Comparison of ENCODE assay signal across 15 cellular contexts in genomic region chr2:113078350-113078839, GRCh38. TPM values are rescaled to one million over a fixed set of nuclear protein-coding genes. Genes with fewer than 3 reads are reported as not detected.
DNase-seq lines count a peak whose midpoint lies in the region; ATAC-seq and TF ChIP-seq lines count a peak whose summit lies in the region.
"Had no signal": no experiment of that assay in that cellular context is flagged by ENCODE, and none has a peak within 500 bp of the region (broad histone marks: within the 10 kb centered on the region; RNA-seq: fewer than 3 reads in every experiment).

No MANE protein-coding gene starts in this region.

- H3K36me3 ChIP-seq in esophagus squamous epithelium (no peaks in the 10 kb centered on the region), osteoblast (ENCODE audit: insufficient read depth, low read length) (no peaks in the 10 kb centered on the region)

- no peaks in the 10 kb centered on the region for H3K27me3 ChIP-seq in esophagus squamous epithelium
- peaks cover 17% of the 10 kb centered on the region for H3K27me3 ChIP-seq in osteoblast (ENCODE audit: insufficient read depth, low read length)

- H3K9me3 ChIP-seq in esophagus squamous epithelium (no peaks in the 10 kb centered on the region), osteoblast (ENCODE audit: low read depth, low read length) (no peaks in the 10 kb centered on the region)

- ATAC-seq in HG03342 (IDR thresholded peaks at IDR 0.05; ENCODE audit: unreplicated experiment) (no peak), GM21717 (IDR thresholded peaks at IDR 0.05; ENCODE audit: unreplicated experiment) (no peak)
- ATAC-seq: activated CD8-positive, alpha-beta T cell treated with anti-CD3 and anti-CD28 coated beads, Interleukin-2, amount 10 ng/mL, durations not matched to agents 7 days and 5 days had no signal

- DNase-seq in DMS79 (lab: John Stamatoyannopoulos, UW) (peak; percentile 15), NCI-H2196 treated with DMSO at 0.1 percent for 48 hours (lab: John Stamatoyannopoulos, UW; ENCODE audit: unreplicated experiment) (peak; percentile 52), esophagus squamous epithelium (lab: John Stamatoyannopoulos, UW) (no peak), osteoblast (ENCODE audit: insufficient read length, low spot score, missing footprints) (no peak)
- DNase-seq in stimulated activated CD4-positive, alpha-beta T cell treated with anti-CD3 and anti-CD28 coated beads, Interleukin-1b, Interleukin-23, amount 100 ng/mL, for 48 hours = no peak
- DNase-seq in activated T-cell treated with anti-CD3 and anti-CD28 coated beads, Interleukin-2, amount 50 U/mL, for 1 hour = no peak
- DNase-seq: activated CD8-positive, alpha-beta T cell treated with anti-CD3 and anti-CD28 coated beads, Interleukin-2, amount 10 ng/mL, durations not matched to agents 7 days and 5 days; CD4-positive, CD25-positive, alpha-beta regulatory T cell; effector CD4-positive, alpha-beta T cell; NCI-H526 treated with DMSO at 0.1 percent for 48 hours; stimulated activated CD4-positive, alpha-beta T cell treated with anti-CD3 and anti-CD28 coated beads, Interleukin-4, amount 100 ng/mL, for 1 hour; SW 1271 had no signal

- 32 to 43% methylated on average over 5 to 6 of the region's 6 CpGs for WGBS in esophagus squamous epithelium, 2 donors

- H3K4me3 ChIP-seq in esophagus squamous epithelium = no peak overlapping the region
- H3K4me3 ChIP-seq in osteoblast (ENCODE audit: insufficient read depth, low read length) = no peak overlapping the region

- H4K20me1 ChIP-seq in osteoblast (ENCODE audit: insufficient read depth, low read length) = no peaks in the 10 kb centered on the region

- H2AFZ ChIP-seq in osteoblast (ENCODE audit: low read length) = no peak overlapping the region

- intact Hi-C loops in esophagus squamous epithelium (cut with DNase I) = no loop called here

- H3K4me1 ChIP-seq in esophagus squamous epithelium = peaks cover 5 to 65% (median 12%) of the 10 kb centered on the region in 3 donors
- H3K4me1 ChIP-seq in osteoblast (ENCODE audit: insufficient read depth, low read length) = peaks cover 6% of the 10 kb centered on the region

- H3K79me2 ChIP-seq in osteoblast (ENCODE audit: insufficient read depth, low read length) = no peaks in the 10 kb centered on the region

- no peak for TF ChIP-seq POLR2A in esophagus squamous epithelium (IDR thresholded peaks at IDR 0.05)

- no peak for TF ChIP-seq CTCF in esophagus squamous epithelium (IDR thresholded peaks at IDR 0.05)
- TF ChIP-seq CTCF in osteoblast (IDR thresholded peaks at IDR 0.05; ENCODE audit: extremely low read depth, low read depth, low read length) = no peak

- H3K27ac ChIP-seq in esophagus squamous epithelium (peak overlapping the region; percentile 78 to 94 (median 86)), osteoblast (ENCODE audit: low read depth, low read length) (no peak overlapping the region)

- peak overlapping the region; percentile 9 for H3K4me2 ChIP-seq in osteoblast (ENCODE audit: insufficient read depth, low read length)

RNA-seq across cellular contexts. Expression of gene IL1F10, which starts 10.6 kb away (rescaled TPM):
- total RNA-seq in esophagus squamous epithelium (under 1 TPM in 1 of 4 donors, not detected in 3; 0.53 TPM), osteoblast (not detected in 2 replicates)
- total RNA-seq: activated CD8-positive, alpha-beta T cell treated with anti-CD3 and anti-CD28 coated beads, Interleukin-2, amount 10 ng/mL, durations not matched to agents 7 days and 5 days; CD4-positive, CD25-positive, alpha-beta regulatory T cell; subcutaneous adipose tissue had no signal

RNA-seq across cellular contexts. Expression of gene IL36RN, which starts 19.4 kb away (rescaled TPM):
- 10 to 100 TPM in 3 of 4 donors, 1 to 10 TPM in 1; 5.0 to 90.7 (median 28.9) TPM for total RNA-seq in esophagus squamous epithelium
- not detected in 2 replicates for total RNA-seq in osteoblast
- total RNA-seq: activated CD8-positive, alpha-beta T cell treated with anti-CD3 and anti-CD28 coated beads, Interleukin-2, amount 10 ng/mL, durations not matched to agents 7 days and 5 days; CD4-positive, CD25-positive, alpha-beta regulatory T cell; subcutaneous adipose tissue had no signal

RNA-seq across cellular contexts. Expression of gene IL36B, which starts 25.7 kb away (rescaled TPM):
- total RNA-seq in esophagus squamous epithelium (1 to 10 TPM in 2 of 4 donors, not detected in 2; 1.5 to 1.7 TPM), osteoblast (not detected in 2 replicates)
- total RNA-seq: activated CD8-positive, alpha-beta T cell treated with anti-CD3 and anti-CD28 coated beads, Interleukin-2, amount 10 ng/mL, durations not matched to agents 7 days and 5 days; CD4-positive, CD25-positive, alpha-beta regulatory T cell; subcutaneous adipose tissue had no signal

RNA-seq across cellular contexts. Expression of gene IL1RN, which starts 49.0 kb away (rescaled TPM):
- total RNA-seq in esophagus squamous epithelium (1,000 to 10,000 TPM in 2 of 4 donors, 100 to 1,000 TPM in 2; 594 to 1,539 (median 978) TPM), osteoblast (not detected in 2 replicates)
- total RNA-seq: CD4-positive, CD25-positive, alpha-beta regulatory T cell had no signal

Comparison
In these comparisons a context has a peak if more than half of its experiments do, and no peak if none do; other contexts are left out.
1. DNase-seq: peak in DMS79 (single experiment) and NCI-H2196 treated with DMSO at 0.1 percent for 48 hours (single experiment); none in esophagus squamous epithelium (single experiment), osteoblast (single experiment), stimulated activated CD4-positive, alpha-beta T cell treated with anti-CD3 and anti-CD28 coated beads, Interleukin-1b, Interleukin-23, amount 100 ng/mL, for 48 hours (single experiment) and activated T-cell treated with anti-CD3 and anti-CD28 coated beads, Interleukin-2, amount 50 U/mL, for 1 hour (single experiment).